20 cellular contexts compared by ENCODE assay signal in the genomic region with DNA sequence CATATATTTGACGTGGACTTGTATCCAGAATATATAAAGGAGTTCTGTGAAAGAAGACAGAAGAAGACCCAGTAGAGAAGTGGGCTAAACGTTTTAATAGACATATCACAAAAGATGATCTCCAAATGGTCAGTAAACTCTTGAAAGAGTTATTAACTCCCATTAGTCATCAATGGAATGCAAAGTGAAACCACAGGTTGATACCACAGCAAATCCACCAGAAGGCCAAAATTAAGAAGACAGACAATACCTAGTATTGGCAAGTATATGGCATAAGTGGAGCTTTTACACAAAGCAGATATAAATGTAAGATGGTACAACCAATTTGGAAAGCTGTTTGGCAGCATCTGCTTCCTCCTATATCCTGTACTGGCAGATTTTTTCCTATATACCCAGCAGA. TPM values are rescaled to one million over a fixed set of nuclear protein-coding genes. Genes with fewer than 3 reads are reported as not detected.
A peak's percentile ranks its signal among the peaks of the same experiment; 100 is the strongest.
DNase-seq lines count a peak whose midpoint lies in the region; TF ChIP-seq lines count a peak whose summit lies in the region.
"Had no signal": no experiment of that assay in that cellular context is flagged by ENCODE, and none has a peak within 500 bp of the region (broad histone marks: within the 10 kb centered on the region; RNA-seq: fewer than 3 reads in every experiment).

No MANE protein-coding gene starts in this region.

- H3K4me3 ChIP-seq in H7 (ENCODE audit: insufficient read depth, low read depth, low read length) (no peak overlapping the region), dorsolateral prefrontal cortex (no peak overlapping the region)
- H3K4me3 ChIP-seq: A549, SK-N-MC had no signal

- no peaks in the 10 kb centered on the region for H3K27me3 ChIP-seq in H7 (ENCODE audit: control insufficient read depth, insufficient read depth, low read length)
- H3K27me3 ChIP-seq in dorsolateral prefrontal cortex = peaks cover 0 to 2% (median 0%) of the 10 kb centered on the region in 45 donors

- no peak for TF ChIP-seq CTCF in dorsolateral prefrontal cortex (IDR thresholded peaks at IDR 0.05 in 54 of 56, conservative IDR thresholded peaks at IDR 0.05 in 2 of 56; ENCODE audit: low read depth in 1 of 56, partially characterized antibody in 56 of 56)

- no peak overlapping the region for H3K27ac ChIP-seq in dorsolateral prefrontal cortex
- H3K27ac ChIP-seq: A549, SK-N-MC had no signal

- intact Hi-C loops in dorsolateral prefrontal cortex (cut with DNase I) = no loop called here

- DNase-seq in COLO829 (ENCODE audit: low spot score) (peak; percentile 48), LHCN-M2 (ENCODE audit: low read depth) (peak; percentile 3), amniotic epithelial cell (ENCODE audit: low read depth) (peak; percentile 3), iris pigment epithelial cell (ENCODE audit: low read depth) (peak; percentile 28), cortex of kidney (lab: John Stamatoyannopoulos, UW) (no peak), NCI-H2227 (lab: John Stamatoyannopoulos, UW; ENCODE audit: unreplicated experiment) (no peak), H7 (no peak), dorsolateral prefrontal cortex (no peak)
- DNase-seq: C1 segment of cervical spinal cord, COR-L47, H9, IMR-90, Karpas-422, NCI-H1930, NCI-H748 treated with DMSO at 0.1 percent for 48 hours, Right ventricle myocardium superior had no signal

- H3K36me3 ChIP-seq in H7 (replicated peaks; ENCODE audit: control insufficient read depth, insufficient read depth, low read length) = no peaks in the 10 kb centered on the region

RNA-seq across cellular contexts. Expression of a gene that starts 6.0 kb away (rescaled TPM):
- total RNA-seq in LHCN-M2 (2014; rRNA removed) = not detected in 2 replicates
- not detected for polyA plus RNA-seq in LHCN-M2 (2012)
- total RNA-seq in H7 (2014; rRNA removed; shearing (Covaris generic)) = not detected in 2 replicates
- total RNA-seq in dorsolateral prefrontal cortex = under 1 TPM in 1 of 120 experiments, not detected in 119; 0.40 TPM
- total RNA-seq: H9, HT-29, IMR-90, NCI-H460, Right ventricle myocardium superior had no signal
- polyA plus RNA-seq: A549, IMR-90 had no signal

Comparison
In these comparisons a context has a peak if more than half of its experiments do, and no peak if none do; other contexts are left out.
1. DNase-seq: peak in COLO829 (single experiment), LHCN-M2 (single experiment), amniotic epithelial cell (single experiment) and iris pigment epithelial cell (single experiment); none in cortex of kidney (single experiment), NCI-H2227 (single experiment), H7 (single experiment) and dorsolateral prefrontal cortex (0 of 10).